In the genomic region with DNA sequence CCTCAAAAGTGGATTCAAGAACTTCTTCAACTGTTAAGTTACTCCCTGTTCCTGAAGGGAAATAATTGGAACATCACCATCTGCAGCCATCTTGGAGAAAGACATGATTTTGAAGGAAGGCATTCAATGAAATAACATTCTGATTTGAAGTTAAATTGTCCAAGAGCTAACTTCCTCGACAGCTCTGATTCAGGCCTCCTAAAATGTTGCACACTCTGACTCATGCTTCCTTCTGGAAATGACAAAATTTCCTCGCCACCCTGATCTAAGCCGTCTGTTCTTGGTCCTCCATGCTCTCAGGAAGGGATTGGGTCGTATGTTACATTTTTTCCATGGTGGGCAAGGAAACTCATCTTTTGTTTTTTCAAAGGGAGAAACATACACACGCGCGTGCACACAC, we compare ENCODE assay signal across 15 cellular contexts.
DNase-seq lines count a peak whose midpoint lies in the region; ATAC-seq and TF ChIP-seq lines count a peak whose summit lies in the region.
"Had no signal": no experiment of that assay in that cellular context is flagged by ENCODE, and none has a peak within 500 bp of the region (broad histone marks: within the 10 kb centered on the region; RNA-seq: fewer than 3 reads in every experiment).

No MANE protein-coding gene starts in this region.

- CTCF ChIA-PET in activated CD4-positive, alpha-beta memory T cell treated with anti-CD3 and anti-CD28 coated beads, Interleukin-2, amount 10 ng/mL, durations not matched to agents 7 days and 5 days (lab: Charles Lee) = no interaction called here

- no peaks in the 10 kb centered on the region for H3K4me1 ChIP-seq in right cardiac atrium (ENCODE audit: control insufficient read depth, insufficient read depth, low read length)
- H3K4me1 ChIP-seq in RWPE2 (ENCODE audit: insufficient read depth, poor library complexity, severe bottlenecking) = peaks cover 7% of the 10 kb centered on the region
- H3K4me1 ChIP-seq in smooth muscle cell (ENCODE audit: low read depth) = no peaks in the 10 kb centered on the region
- H3K4me1 ChIP-seq: ascending aorta, pancreas, suprapubic skin had no signal

- TF ChIP-seq CTCF in RWPE2 (IDR thresholded peaks at IDR 0.05; ENCODE audit: poor library complexity, severe bottlenecking) (no peak), smooth muscle cell (IDR thresholded peaks at IDR 0.05; ENCODE audit: borderline replicate concordance, insufficient read depth, poor library complexity, severe bottlenecking) (no peak)

- no peak overlapping the region for H3K4me2 ChIP-seq in smooth muscle cell

- DNase-seq in right cardiac atrium = no peak
- DNase-seq in Right ventricle myocardium inferior (ENCODE audit: missing footprints) = no peak
- no peak for DNase-seq in RWPE2 (ENCODE audit: low spot score)
- peak; percentile 64 for DNase-seq in fibroblast of gingiva (ENCODE audit: low read depth)
- DNase-seq in smooth muscle cell (lab: John Stamatoyannopoulos, UW; ENCODE audit: unreplicated experiment) = no peak
- DNase-seq in foreskin melanocyte = no peak
- no peak for DNase-seq in activated CD4-positive, alpha-beta memory T cell treated with anti-CD3 and anti-CD28 coated beads, Interleukin-2, amount 10 ng/mL, durations not matched to agents 7 days and 5 days
- DNase-seq: activated CD8-positive, alpha-beta memory T cell treated with anti-CD3 and anti-CD28 coated beads, Interleukin-2, amount 10 ng/mL, durations not matched to agents 7 days and 5 days; erythroblast; left ventricle myocardium superior; NCI-H187; pancreas had no signal

- H3F3A ChIP-seq in smooth muscle cell (ENCODE audit: low read depth) = no peaks in the 10 kb centered on the region

- WGBS in right cardiac atrium = 41% methylated on average over 7 of the region's 7 CpGs
- WGBS in smooth muscle cell (ENCODE audit: low lambda C conversion rate) = 49% methylated on average over 7 of the region's 7 CpGs

- H3K4me1 Mint-ChIP-seq in activated CD4-positive, alpha-beta memory T cell treated with anti-CD3 and anti-CD28 coated beads, Interleukin-2, amount 10 ng/mL, durations not matched to agents 7 days and 5 days = peaks cover 10% of the 10 kb centered on the region

- H3K27ac ChIP-seq in right cardiac atrium (ENCODE audit: low read length) (no peak overlapping the region), RWPE2 (ENCODE audit: poor library complexity, severe bottlenecking) (peak overlapping the region; percentile 50), smooth muscle cell (ENCODE audit: low read depth) (peak overlapping the region; percentile 46)
- H3K27ac ChIP-seq: ascending aorta, pancreas, suprapubic skin had no signal

- H3K9me3 Mint-ChIP-seq in activated CD4-positive, alpha-beta memory T cell treated with anti-CD3 and anti-CD28 coated beads, Interleukin-2, amount 10 ng/mL, durations not matched to agents 7 days and 5 days = peaks cover 3% of the 10 kb centered on the region

- peaks cover 2% of the 10 kb centered on the region for H3K36me3 Mint-ChIP-seq in activated CD4-positive, alpha-beta memory T cell treated with anti-CD3 and anti-CD28 coated beads, Interleukin-2, amount 10 ng/mL, durations not matched to agents 7 days and 5 days (ENCODE audit: low read depth)

- H3K9ac ChIP-seq in smooth muscle cell (ENCODE audit: low read depth) = no peak overlapping the region

- POLR2A ChIA-PET in activated CD4-positive, alpha-beta memory T cell treated with anti-CD3 and anti-CD28 coated beads, Interleukin-2, amount 10 ng/mL, durations not matched to agents 7 days and 5 days (lab: Charles Lee) = no interaction called here

- no peak overlapping the region for H3K27ac Mint-ChIP-seq in activated CD4-positive, alpha-beta memory T cell treated with anti-CD3 and anti-CD28 coated beads, Interleukin-2, amount 10 ng/mL, durations not matched to agents 7 days and 5 days
- H3K27ac Mint-ChIP-seq: activated CD8-positive, alpha-beta memory T cell treated with anti-CD3 and anti-CD28 coated beads, Interleukin-2, amount 10 ng/mL, durations not matched to agents 7 days and 5 days had no signal

- H4K20me1 ChIP-seq in smooth muscle cell (ENCODE audit: low read depth) = no peaks in the 10 kb centered on the region

- intact Hi-C loops in right cardiac atrium (cut with DNase I) = no loop called here
- intact Hi-C loops in Right ventricle myocardium inferior (cut with DNase I) = no loop called here

- no peaks in the 10 kb centered on the region for H3K27me3 Mint-ChIP-seq in activated CD4-positive, alpha-beta memory T cell treated with anti-CD3 and anti-CD28 coated beads, Interleukin-2, amount 10 ng/mL, durations not matched to agents 7 days and 5 days
- H3K27me3 Mint-ChIP-seq: activated CD8-positive, alpha-beta memory T cell treated with anti-CD3 and anti-CD28 coated beads, Interleukin-2, amount 10 ng/mL, durations not matched to agents 7 days and 5 days had no signal

- no peaks in the 10 kb centered on the region for H3K9me3 ChIP-seq in right cardiac atrium (ENCODE audit: control insufficient read depth, low read length)
- no peaks in the 10 kb centered on the region for H3K9me3 ChIP-seq in RWPE2 (ENCODE audit: severe bottlenecking)
- H3K9me3 ChIP-seq in smooth muscle cell (replicated peaks; ENCODE audit: low read depth) = no peaks in the 10 kb centered on the region
- H3K9me3 ChIP-seq: ascending aorta, pancreas, suprapubic skin had no signal

- peak; percentile 51 to 96 for ATAC-seq in right cardiac atrium
- ATAC-seq in Right ventricle myocardium inferior = no peak
- ATAC-seq in RWPE2 (ENCODE audit: low read depth) = peak; percentile 53; the same call in 1 of the 3 replicates
- ATAC-seq in GM18907 (IDR thresholded peaks at IDR 0.05; ENCODE audit: unreplicated experiment) = no peak
- ATAC-seq: activated CD8-positive, alpha-beta memory T cell treated with anti-CD3 and anti-CD28 coated beads, Interleukin-2, amount 10 ng/mL, durations not matched to agents 7 days and 5 days; left ventricle myocardium superior; pancreas had no signal

- H3K79me2 ChIP-seq in smooth muscle cell (ENCODE audit: low read depth) = no peaks in the 10 kb centered on the region

- H3K4me3 Mint-ChIP-seq in activated CD4-positive, alpha-beta memory T cell treated with anti-CD3 and anti-CD28 coated beads, Interleukin-2, amount 10 ng/mL, durations not matched to agents 7 days and 5 days = no peak overlapping the region
- H3K4me3 Mint-ChIP-seq: activated CD8-positive, alpha-beta memory T cell treated with anti-CD3 and anti-CD28 coated beads, Interleukin-2, amount 10 ng/mL, durations not matched to agents 7 days and 5 days had no signal

- H2AFZ ChIP-seq in smooth muscle cell (ENCODE audit: low read depth) = peak overlapping the region; percentile 54

- H3K4me3 ChIP-seq in right cardiac atrium (ENCODE audit: low read length) (no peak overlapping the region), RWPE2 (ENCODE audit: severe bottlenecking) (no peak overlapping the region), smooth muscle cell (no peak overlapping the region)
- H3K4me3 ChIP-seq: ascending aorta, pancreas, suprapubic skin had no signal

- H3K36me3 ChIP-seq in RWPE2 (ENCODE audit: low read depth) (no peaks in the 10 kb centered on the region), smooth muscle cell (ENCODE audit: low read depth) (no peaks in the 10 kb centered on the region)
- H3K36me3 ChIP-seq: ascending aorta, pancreas, suprapubic skin had no signal

- H3K27me3 ChIP-seq in right cardiac atrium (ENCODE audit: control insufficient read depth, insufficient read depth) (no peaks in the 10 kb centered on the region), RWPE2 (ENCODE audit: insufficient read depth, poor library complexity, severe bottlenecking) (no peaks in the 10 kb centered on the region), smooth muscle cell (ENCODE audit: low read depth) (no peaks in the 10 kb centered on the region)
- H3K27me3 ChIP-seq: ascending aorta, suprapubic skin had no signal

Comparison
In these comparisons a context has a peak if more than half of its experiments do, and no peak if none do; other contexts are left out.
1. ATAC-seq: peak in right cardiac atrium (2 of 2) and RWPE2 (single experiment); none in Right ventricle myocardium inferior (single experiment) and GM18907 (single experiment).